ENCODE assay signal across 8 cellular contexts in the genomic region with DNA sequence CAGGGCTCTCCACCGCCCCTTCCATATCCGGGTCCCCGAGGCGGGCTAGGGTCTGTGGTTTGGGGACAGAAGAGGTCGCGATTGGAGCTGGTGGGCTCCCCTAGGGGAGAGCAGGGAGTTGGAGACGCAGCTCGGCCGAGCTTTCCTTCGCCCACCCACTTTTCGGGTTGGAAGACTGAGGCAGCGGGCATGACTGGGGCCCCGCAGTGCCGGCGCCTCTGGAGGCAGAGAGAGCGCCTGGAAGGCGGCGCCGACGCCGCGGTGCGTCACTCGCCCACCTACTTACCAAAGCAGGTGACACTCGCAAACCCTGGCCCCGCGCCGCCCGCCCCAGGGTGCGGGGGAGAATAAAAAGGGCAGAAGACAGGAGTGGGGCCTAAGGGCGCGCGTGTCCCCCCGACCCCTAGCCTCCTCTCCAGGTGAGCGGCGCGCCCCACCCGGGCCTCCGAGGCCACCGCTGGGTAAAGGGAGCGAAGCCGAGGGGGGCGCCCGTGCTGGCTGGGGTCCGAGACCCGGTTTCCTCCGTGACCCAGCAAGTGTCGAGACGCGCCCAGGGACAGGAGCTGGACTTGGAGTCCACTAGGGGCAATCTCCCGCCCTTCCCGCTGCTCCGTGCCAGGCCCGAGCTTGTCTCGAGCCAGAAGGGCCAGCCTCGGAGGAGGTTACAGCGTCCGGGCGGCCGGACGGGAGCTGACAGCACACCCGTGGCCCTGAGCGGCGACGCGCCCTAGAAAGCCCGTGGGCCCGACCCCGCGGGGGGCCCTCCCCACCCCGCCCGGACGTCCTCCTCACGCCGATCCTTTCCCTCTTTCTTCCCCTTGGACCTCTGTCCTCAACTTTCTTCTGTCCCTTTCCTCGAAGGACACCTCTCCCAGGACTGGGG. TPM values are rescaled to one million over a fixed set of nuclear protein-coding genes. Genes with fewer than 3 reads are reported as not detected.
DNase-seq lines count a peak whose midpoint lies in the region; ATAC-seq, FAIRE-seq and TF ChIP-seq lines count a peak whose summit lies in the region.

No MANE protein-coding gene starts in this region.

- peak; percentile 23 for TF ChIP-seq CTCF in lower lobe of right lung (IDR thresholded peaks at IDR 0.05)

- peaks cover 15% of the 10 kb centered on the region for H3K27me3 ChIP-seq in lower lobe of right lung (ENCODE audit: low read depth)

- intact Hi-C loops in lower lobe of right lung (cut with DNase I) = no loop called here

- no peaks in the 10 kb centered on the region for H3K9me3 ChIP-seq in lower lobe of right lung

- peaks cover 34% of the 10 kb centered on the region for H3K4me1 ChIP-seq in lower lobe of right lung

- H3K27ac ChIP-seq in lower lobe of right lung = peak overlapping the region; percentile 76

- DNase-seq in CD1c-positive myeloid dendritic cell (ENCODE audit: extremely low spot score) (peak; percentile 53), cerebellum (ENCODE audit: low spot score) (peak; percentile 23), lower lobe of right lung (peak; percentile 73), frontal cortex (ENCODE audit: low spot score in 2 of 2) (no peak)
- DNase-seq in stimulated activated CD8-positive, alpha-beta memory T cell treated with anti-CD3 and anti-CD28 coated beads, Interleukin-12 subunit alpha, Interleukin-12 subunit beta, amount 100 ng/mL, for 1 hour (ENCODE audit: low read depth) = peak; percentile 45

- peak overlapping the region; percentile 72 for H3K4me3 ChIP-seq in lower lobe of right lung

- H3K36me3 ChIP-seq in lower lobe of right lung = no peaks in the 10 kb centered on the region

- ATAC-seq in GM19452 (IDR thresholded peaks at IDR 0.05; ENCODE audit: unreplicated experiment) (peak; percentile 34), HG03558 (IDR thresholded peaks at IDR 0.05; ENCODE audit: extremely low read depth, unreplicated experiment) (peak; percentile 4), lower lobe of right lung (peak; percentile 60 to 62)
- ATAC-seq in activated CD4-positive, CD25-positive, alpha-beta regulatory T cell treated with anti-CD3 and anti-CD28 coated beads, Interleukin-2, amount 50 U/mL, for 24 hours = peak; percentile 68

- no peak for FAIRE-seq in frontal cortex (lab: Jason Lieb, UNC)

RNA-seq across cellular contexts. Expression of gene GRID1, which starts 34.4 kb away (rescaled TPM):
- total RNA-seq in cerebellum = 15.8 TPM
- total RNA-seq in lower lobe of right lung = 2.5 TPM
- 12.6 TPM for total RNA-seq in frontal cortex

Comparison
In these comparisons a context has a peak if more than half of its experiments do, and no peak if none do; other contexts are left out.
1. DNase-seq: peak in CD1c-positive myeloid dendritic cell (single experiment), cerebellum (single experiment), lower lobe of right lung (single experiment) and stimulated activated CD8-positive, alpha-beta memory T cell treated with anti-CD3 and anti-CD28 coated beads, Interleukin-12 subunit alpha, Interleukin-12 subunit beta, amount 100 ng/mL, for 1 hour (single experiment); none in frontal cortex (0 of 2).
2. ATAC-seq: peak in every context shown above with its lines; median percentile 68 in activated CD4-positive, CD25-positive, alpha-beta regulatory T cell treated with anti-CD3 and anti-CD28 coated beads, Interleukin-2, amount 50 U/mL, for 24 hours; 61 in lower lobe of right lung; 34 in GM19452; 4 in HG03558.